8 cellular contexts compared by ENCODE assay signal in genomic region chr11:112113539-112114457, GRCh38. TPM values are rescaled to one million over a fixed set of nuclear protein-coding genes. Genes with fewer than 3 reads are reported as not detected.
DNase-seq lines count a peak whose midpoint lies in the region; ATAC-seq, FAIRE-seq and TF ChIP-seq lines count a peak whose summit lies in the region.

No MANE protein-coding gene starts in this region.

- WGBS in HepG2 (ENCODE audit: low lambda C conversion rate): 36% methylated on average over 6 of the region's 6 CpGs

- H4K20me1 ChIP-seq in HepG2 (ENCODE audit: insufficient read depth, low read length): no peaks in the 10 kb centered on the region

- CTCF ChIA-PET in HepG2 (lab: Yijun Ruan, JAX; ENCODE audit: low intra/inter-chr PET ratio, low total read pairs): interaction anchor here (2.1 to 2.3 kb wide), 2 partner anchors 61 to 166 kb away, joined by 10 to 25 read pairs; partner anchors contain the start of gene BCO2

- intact Hi-C loops in HepG2 (cut with micrococcal nuclease; ENCODE audit: unreplicated experiment): loop anchor here (1.0 kb wide), 2 partner anchors 62 to 167 kb away; partner anchors contain the start of gene BCO2

- no peaks in the 10 kb centered on the region for H3K9me3 ChIP-seq in HepG2 (ENCODE audit: low read length)

- H3K4me2 ChIP-seq in HepG2 (ENCODE audit: low read depth, low read length): peak overlapping the region; percentile 39; the same call in 1 of the 2 replicates

- FAIRE-seq in HepG2 (lab: Jason Lieb, UNC): peak; percentile 72

- DNase-seq in EH (ENCODE audit: low read depth) (peak; percentile 75), HuH-7 (ENCODE audit: low spot score) (peak; percentile 48), NOMO-1 treated with dmso at 0.1 percent for 144 hours (lab: John Stamatoyannopoulos, UW; ENCODE audit: unreplicated experiment) (peak; percentile 42), choroid plexus epithelial cell (ENCODE audit: low read depth) (peak; percentile 79), HepG2 (ENCODE audit: low spot score) (peak; percentile 54), GDM1 (lab: John Stamatoyannopoulos, UW) (no peak)
- DNase-seq in NK-92 treated with Interleukin-12 subunit alpha and Interleukin-12 subunit beta, amount 100 ng/mL, for 24 hours (lab: John Stamatoyannopoulos, UW): no peak

- in situ Hi-C loops in HepG2 (cut with HindIII; ENCODE audit: extremely low pct_ligation_motif_present, low pct_unique_long_range_greater_than_20kb): loop anchor here (5.0 to 10.0 kb wide), 2 partner anchors 64 to 171 kb away; partner anchors contain the start of gene BCO2

- H3K27ac ChIP-seq in HepG2 (ENCODE audit: extremely low read length, insufficient read depth, low read length): no peak overlapping the region

- TF ChIP-seq POLR2A in HepG2 (IDR thresholded peaks at IDR 0.05; ENCODE audit: insufficient read depth in 1 of 2, low read depth in 2 of 2, low read length in 2 of 2): no peak

- ATAC-seq in HepG2: peak; percentile 58; the same call in 1 of the 3 replicates
- no peak for ATAC-seq in GM19023 (IDR thresholded peaks at IDR 0.05; ENCODE audit: unreplicated experiment)

- no peak overlapping the region for H3K9ac ChIP-seq in HepG2 (ENCODE audit: insufficient read depth, low read depth, low read length)

- H3K4me3 ChIP-seq in choroid plexus epithelial cell (ENCODE audit: low read depth, low read length) (no peak overlapping the region), HepG2 (replicated peaks in 1 of 3; ENCODE audit: insufficient read depth in 1 of 3, low read depth in 2 of 3, low read length in 3 of 3) (peak overlapping the region in 1 of 3 experiments; percentile 34; a peak in 1 of 6 replicates)

- POLR2A ChIA-PET in HepG2 (lab: Yijun Ruan, JAX): interaction anchor here (1.1 kb wide), 3 partner anchors 10 to 100 kb away, joined by 3 to 4 read pairs (median 3); no protein-coding TSS in a partner anchor

- no peaks in the 10 kb centered on the region for H3K79me2 ChIP-seq in HepG2 (ENCODE audit: insufficient read depth, low read length)

- no peaks in the 10 kb centered on the region for H3K27me3 ChIP-seq in HepG2 (ENCODE audit: control insufficient read depth in 1 of 2, insufficient read depth in 2 of 2, low read length in 2 of 2)

- peak; percentile 77 for TF ChIP-seq CTCF in choroid plexus epithelial cell (conservative IDR thresholded peaks at IDR 0.05; ENCODE audit: low read depth, low read length)
- TF ChIP-seq CTCF in HepG2 (CRISPR knock-in tag; IDR thresholded peaks at IDR 0.05): peak; percentile 65

- no peak for TF ChIP-seq EP300 in HepG2 (IDR thresholded peaks at IDR 0.05; ENCODE audit: low read depth in 2 of 2, low read length in 2 of 2)
- TF ChIP-seq EP300 in HepG2 (CRISPR knock-in tag; IDR thresholded peaks at IDR 0.05; ENCODE audit: borderline replicate concordance): no peak

- H3K4me1 ChIP-seq in HepG2 (ENCODE audit: insufficient read depth, low read length): peaks cover 5% of the 10 kb centered on the region; the same call in 1 of the 2 replicates

- BruUV-seq in HepG2 (replicated peaks; lab: Mats Ljungman, UMichigan): no TSS peak

- peak; percentile 18; the same call in 1 of the 2 replicates for TF ChIP-seq RAD21 in HepG2 (CRISPR knock-in tag; IDR thresholded peaks at IDR 0.05)

- H3K36me3 ChIP-seq in HepG2 (replicated peaks in 1 of 2; ENCODE audit: control insufficient read depth in 1 of 2, insufficient read depth in 2 of 2, low read length in 2 of 2): no peaks in the 10 kb centered on the region

- no peak overlapping the region for H2AFZ ChIP-seq in HepG2 (ENCODE audit: low read length)

RNA-seq across cellular contexts. Expression of gene SDHD, which starts 27.1 kb away (rescaled TPM):
- 123 and 187 TPM in 2 replicates for total RNA-seq in HepG2 (2016; rRNA removed; fragmentation: Illumina TruSeq; extraction: Trizol)
- total RNA-seq in HepG2 (2016; cell fraction: cytosol; rRNA removed; fragmentation: Illumina TruSeq; extraction: Trizol; ENCODE audit: low read depth): 14.7 and 15.7 TPM in 2 replicates
- total RNA-seq in HepG2 (2016; cell fraction: insoluble cytoplasmic fraction; rRNA removed; fragmentation: Illumina TruSeq; extraction: Trizol): 133 and 194 TPM in 2 replicates
- 36.7 and 46.5 TPM in 2 replicates for total RNA-seq in HepG2 (2016; cell fraction: membrane; rRNA removed; fragmentation: Illumina TruSeq; extraction: Trizol)
- total RNA-seq in HepG2 (2016; cell fraction: nucleus; rRNA removed; fragmentation: Illumina TruSeq; extraction: Trizol): 59.2 and 72.0 TPM in 2 replicates
- 117 and 131 TPM in 2 replicates for polyA plus RNA-seq in HepG2 (2011; rRNA removed)
- polyA plus RNA-seq in HepG2 (2011; cell fraction: cytosol; rRNA removed): 110 and 143 TPM in 2 replicates
- polyA plus RNA-seq in HepG2 (2011; cell fraction: nucleus; rRNA removed): 55.2 and 68.9 TPM in 2 replicates
- polyA plus RNA-seq in HepG2 (2012): 81.8 and 87.4 TPM in 2 replicates
- 15.3 and 16.3 TPM in 2 replicates for polyA plus RNA-seq in HepG2 (2016; cell fraction: cytosol; fragmentation: Illumina TruSeq; extraction: Trizol; ENCODE audit: low read depth)
- 172 and 198 TPM in 2 replicates for polyA plus RNA-seq in HepG2 (2016; cell fraction: insoluble cytoplasmic fraction; fragmentation: Illumina TruSeq; extraction: Trizol; ENCODE audit: low read depth)
- 35.7 and 38.8 TPM in 2 replicates for polyA plus RNA-seq in HepG2 (2016; cell fraction: membrane; fragmentation: Illumina TruSeq; extraction: Trizol; ENCODE audit: low read depth)
- polyA plus RNA-seq in HepG2 (2016; cell fraction: nucleus; fragmentation: Illumina TruSeq; extraction: Trizol; ENCODE audit: insufficient read depth, low read depth): 93.2 and 95.0 TPM in 2 replicates
- polyA minus RNA-seq in HepG2 (2011; rRNA and poly(A)+ RNA removed; ENCODE audit: low replicate concordance): 413 and 446 TPM in 2 replicates
- polyA minus RNA-seq in HepG2 (2011; cell fraction: cytosol; rRNA and poly(A)+ RNA removed): 60.0 and 64.5 TPM in 2 replicates
- 20.6 and 32.0 TPM in 2 replicates for polyA minus RNA-seq in HepG2 (2011; cell fraction: nucleus; rRNA and poly(A)+ RNA removed)

RNA-seq across cellular contexts. Expression of gene TIMM8B, which starts 27.2 kb away (rescaled TPM):
- 98.3 and 125 TPM in 2 replicates for total RNA-seq in HepG2 (2016; rRNA removed; fragmentation: Illumina TruSeq; extraction: Trizol)
- 86.0 and 99.1 TPM in 2 replicates for total RNA-seq in HepG2 (2016; cell fraction: cytosol; rRNA removed; fragmentation: Illumina TruSeq; extraction: Trizol; ENCODE audit: low read depth)
- 95.4 and 137 TPM in 2 replicates for total RNA-seq in HepG2 (2016; cell fraction: insoluble cytoplasmic fraction; rRNA removed; fragmentation: Illumina TruSeq; extraction: Trizol)
- total RNA-seq in HepG2 (2016; cell fraction: membrane; rRNA removed; fragmentation: Illumina TruSeq; extraction: Trizol): 151 and 157 TPM in 2 replicates
- total RNA-seq in HepG2 (2016; cell fraction: nucleus; rRNA removed; fragmentation: Illumina TruSeq; extraction: Trizol): 41.0 and 42.0 TPM in 2 replicates
- 84.5 and 87.5 TPM in 2 replicates for polyA plus RNA-seq in HepG2 (2011; rRNA removed)
- 56.0 and 67.8 TPM in 2 replicates for polyA plus RNA-seq in HepG2 (2011; cell fraction: cytosol; rRNA removed)
- polyA plus RNA-seq in HepG2 (2011; cell fraction: nucleus; rRNA removed): 18.9 and 27.2 TPM in 2 replicates
- polyA plus RNA-seq in HepG2 (2012): 42.6 and 43.7 TPM in 2 replicates
- polyA plus RNA-seq in HepG2 (2016; cell fraction: cytosol; fragmentation: Illumina TruSeq; extraction: Trizol; ENCODE audit: low read depth): 105 and 110 TPM in 2 replicates
- polyA plus RNA-seq in HepG2 (2016; cell fraction: insoluble cytoplasmic fraction; fragmentation: Illumina TruSeq; extraction: Trizol; ENCODE audit: low read depth): 119 and 131 TPM in 2 replicates
- 134 and 136 TPM in 2 replicates for polyA plus RNA-seq in HepG2 (2016; cell fraction: membrane; fragmentation: Illumina TruSeq; extraction: Trizol; ENCODE audit: low read depth)
- 53.8 and 59.9 TPM in 2 replicates for polyA plus RNA-seq in HepG2 (2016; cell fraction: nucleus; fragmentation: Illumina TruSeq; extraction: Trizol; ENCODE audit: insufficient read depth, low read depth)
- 15.2 and 38.1 TPM in 2 replicates for polyA minus RNA-seq in HepG2 (2011; rRNA and poly(A)+ RNA removed; ENCODE audit: low replicate concordance)
- polyA minus RNA-seq in HepG2 (2011; cell fraction: cytosol; rRNA and poly(A)+ RNA removed): 6.4 and 8.4 TPM in 2 replicates
- polyA minus RNA-seq in HepG2 (2011; cell fraction: nucleus; rRNA and poly(A)+ RNA removed): 10.0 and 14.3 TPM in 2 replicates

RNA-seq across cellular contexts. Expression of gene NKAPD1, which starts 39.7 kb away (rescaled TPM):
- total RNA-seq in HepG2 (2016; rRNA removed; fragmentation: Illumina TruSeq; extraction: Trizol): 22.5 and 31.8 TPM in 2 replicates
- 5.5 and 7.1 TPM in 2 replicates for total RNA-seq in HepG2 (2016; cell fraction: cytosol; rRNA removed; fragmentation: Illumina TruSeq; extraction: Trizol; ENCODE audit: low read depth)
- total RNA-seq in HepG2 (2016; cell fraction: insoluble cytoplasmic fraction; rRNA removed; fragmentation: Illumina TruSeq; extraction: Trizol): 24.1 and 31.3 TPM in 2 replicates
- total RNA-seq in HepG2 (2016; cell fraction: membrane; rRNA removed; fragmentation: Illumina TruSeq; extraction: Trizol): 21.5 and 25.6 TPM in 2 replicates
- 12.3 and 17.7 TPM in 2 replicates for total RNA-seq in HepG2 (2016; cell fraction: nucleus; rRNA removed; fragmentation: Illumina TruSeq; extraction: Trizol)
- polyA plus RNA-seq in HepG2 (2011; rRNA removed): 8.3 and 11.2 TPM in 2 replicates
- 5.9 and 8.2 TPM in 2 replicates for polyA plus RNA-seq in HepG2 (2011; cell fraction: cytosol; rRNA removed)
- 3.1 and 4.5 TPM in 2 replicates for polyA plus RNA-seq in HepG2 (2011; cell fraction: nucleus; rRNA removed)
- polyA plus RNA-seq in HepG2 (2012): 15.3 and 16.6 TPM in 2 replicates
- 5.3 and 5.9 TPM in 2 replicates for polyA plus RNA-seq in HepG2 (2016; cell fraction: cytosol; fragmentation: Illumina TruSeq; extraction: Trizol; ENCODE audit: low read depth)
- polyA plus RNA-seq in HepG2 (2016; cell fraction: insoluble cytoplasmic fraction; fragmentation: Illumina TruSeq; extraction: Trizol; ENCODE audit: low read depth): 31.6 and 37.6 TPM in 2 replicates
- 13.7 and 14.2 TPM in 2 replicates for polyA plus RNA-seq in HepG2 (2016; cell fraction: membrane; fragmentation: Illumina TruSeq; extraction: Trizol; ENCODE audit: low read depth)
- polyA plus RNA-seq in HepG2 (2016; cell fraction: nucleus; fragmentation: Illumina TruSeq; extraction: Trizol; ENCODE audit: insufficient read depth, low read depth): 17.2 and 18.1 TPM in 2 replicates
- 7.3 and 9.0 TPM in 2 replicates for polyA minus RNA-seq in HepG2 (2011; rRNA and poly(A)+ RNA removed; ENCODE audit: low replicate concordance)
- polyA minus RNA-seq in HepG2 (2011; cell fraction: cytosol; rRNA and poly(A)+ RNA removed): 8.0 and 9.8 TPM in 2 replicates
- polyA minus RNA-seq in HepG2 (2011; cell fraction: nucleus; rRNA and poly(A)+ RNA removed): 9.3 and 14.2 TPM in 2 replicates

RNA-seq across cellular contexts. Expression of gene PIH1D2, which starts 40.0 kb away (rescaled TPM):
- 2.7 and 2.8 TPM in 2 replicates for total RNA-seq in HepG2 (2016; rRNA removed; fragmentation: Illumina TruSeq; extraction: Trizol)
- 0.53 and 1.0 TPM in 2 replicates for total RNA-seq in HepG2 (2016; cell fraction: cytosol; rRNA removed; fragmentation: Illumina TruSeq; extraction: Trizol; ENCODE audit: low read depth)
- 2.0 and 2.4 TPM in 2 replicates for total RNA-seq in HepG2 (2016; cell fraction: insoluble cytoplasmic fraction; rRNA removed; fragmentation: Illumina TruSeq; extraction: Trizol)
- 1.1 and 1.4 TPM in 2 replicates for total RNA-seq in HepG2 (2016; cell fraction: membrane; rRNA removed; fragmentation: Illumina TruSeq; extraction: Trizol)
- 0.93 and 2.3 TPM in 2 replicates for total RNA-seq in HepG2 (2016; cell fraction: nucleus; rRNA removed; fragmentation: Illumina TruSeq; extraction: Trizol)
- 0.49 and 0.61 TPM in 2 replicates for polyA plus RNA-seq in HepG2 (2011; rRNA removed)
- 0.23 and 0.24 TPM in 2 replicates for polyA plus RNA-seq in HepG2 (2011; cell fraction: cytosol; rRNA removed)
- 0.50 and 0.55 TPM in 2 replicates for polyA plus RNA-seq in HepG2 (2011; cell fraction: nucleus; rRNA removed)
- polyA plus RNA-seq in HepG2 (2012): 0.24 and 0.52 TPM in 2 replicates
- polyA plus RNA-seq in HepG2 (2016; cell fraction: cytosol; fragmentation: Illumina TruSeq; extraction: Trizol; ENCODE audit: low read depth): 0.49 and 0.62 TPM in 2 replicates
- polyA plus RNA-seq in HepG2 (2016; cell fraction: insoluble cytoplasmic fraction; fragmentation: Illumina TruSeq; extraction: Trizol; ENCODE audit: low read depth): 1.7 and 2.2 TPM in 2 replicates
- 0.73 and 0.88 TPM in 2 replicates for polyA plus RNA-seq in HepG2 (2016; cell fraction: membrane; fragmentation: Illumina TruSeq; extraction: Trizol; ENCODE audit: low read depth)
- polyA plus RNA-seq in HepG2 (2016; cell fraction: nucleus; fragmentation: Illumina TruSeq; extraction: Trizol; ENCODE audit: insufficient read depth, low read depth): 1.6 and 2.0 TPM in 2 replicates
- 0.16 and 0.65 TPM in 2 replicates for polyA minus RNA-seq in HepG2 (2011; rRNA and poly(A)+ RNA removed; ENCODE audit: low replicate concordance)
- polyA minus RNA-seq in HepG2 (2011; cell fraction: cytosol; rRNA and poly(A)+ RNA removed): not detected in 2 replicates
- polyA minus RNA-seq in HepG2 (2011; cell fraction: nucleus; rRNA and poly(A)+ RNA removed): 0.52 and 1.1 TPM in 2 replicates

RNA-seq across cellular contexts. Expression of gene IL18, which starts 50.1 kb away (rescaled TPM):
- total RNA-seq in HepG2 (2016; rRNA removed; fragmentation: Illumina TruSeq; extraction: Trizol): 0.89 and 1.4 TPM in 2 replicates
- 0.30 and 0.44 TPM in 2 replicates for total RNA-seq in HepG2 (2016; cell fraction: cytosol; rRNA removed; fragmentation: Illumina TruSeq; extraction: Trizol; ENCODE audit: low read depth)
- 1.4 TPM in 2 replicates for total RNA-seq in HepG2 (2016; cell fraction: insoluble cytoplasmic fraction; rRNA removed; fragmentation: Illumina TruSeq; extraction: Trizol)
- 0.72 and 0.74 TPM in 2 replicates for total RNA-seq in HepG2 (2016; cell fraction: membrane; rRNA removed; fragmentation: Illumina TruSeq; extraction: Trizol)
- total RNA-seq in HepG2 (2016; cell fraction: nucleus; rRNA removed; fragmentation: Illumina TruSeq; extraction: Trizol): 0.66 and 0.75 TPM in 2 replicates
- 2.7 and 3.6 TPM in 2 replicates for polyA plus RNA-seq in HepG2 (2011; rRNA removed)
- 1.2 and 1.7 TPM in 2 replicates for polyA plus RNA-seq in HepG2 (2011; cell fraction: cytosol; rRNA removed)
- polyA plus RNA-seq in HepG2 (2011; cell fraction: nucleus; rRNA removed): 1.4 and 2.7 TPM in 2 replicates
- 0.31 and 0.44 TPM in 2 replicates for polyA plus RNA-seq in HepG2 (2012)
- 0.38 and 0.43 TPM in 2 replicates for polyA plus RNA-seq in HepG2 (2016; cell fraction: cytosol; fragmentation: Illumina TruSeq; extraction: Trizol; ENCODE audit: low read depth)
- polyA plus RNA-seq in HepG2 (2016; cell fraction: insoluble cytoplasmic fraction; fragmentation: Illumina TruSeq; extraction: Trizol; ENCODE audit: low read depth): 1.1 and 1.3 TPM in 2 replicates
- 0.60 and 1.1 TPM in 2 replicates for polyA plus RNA-seq in HepG2 (2016; cell fraction: membrane; fragmentation: Illumina TruSeq; extraction: Trizol; ENCODE audit: low read depth)
- 1.5 and 2.4 TPM in 2 replicates for polyA plus RNA-seq in HepG2 (2016; cell fraction: nucleus; fragmentation: Illumina TruSeq; extraction: Trizol; ENCODE audit: insufficient read depth, low read depth)
- polyA minus RNA-seq in HepG2 (2011; rRNA and poly(A)+ RNA removed; ENCODE audit: low replicate concordance): 0.50 and 22.8 TPM in 2 replicates
- polyA minus RNA-seq in HepG2 (2011; cell fraction: cytosol; rRNA and poly(A)+ RNA removed): 0.97 and 1.5 TPM in 2 replicates
- polyA minus RNA-seq in HepG2 (2011; cell fraction: nucleus; rRNA and poly(A)+ RNA removed): 4.1 TPM in 2 replicates

Comparison
In these comparisons a context has a peak if more than half of its experiments do, and no peak if none do; other contexts are left out.
1. DNase-seq: peak in EH (single experiment), HuH-7 (single experiment), NOMO-1 treated with dmso at 0.1 percent for 144 hours (single experiment), choroid plexus epithelial cell (single experiment) and HepG2 (single experiment); none in GDM1 (single experiment) and NK-92 treated with Interleukin-12 subunit alpha and Interleukin-12 subunit beta, amount 100 ng/mL, for 24 hours (single experiment).